18 cellular contexts compared by ENCODE assay signal in the genomic region with DNA sequence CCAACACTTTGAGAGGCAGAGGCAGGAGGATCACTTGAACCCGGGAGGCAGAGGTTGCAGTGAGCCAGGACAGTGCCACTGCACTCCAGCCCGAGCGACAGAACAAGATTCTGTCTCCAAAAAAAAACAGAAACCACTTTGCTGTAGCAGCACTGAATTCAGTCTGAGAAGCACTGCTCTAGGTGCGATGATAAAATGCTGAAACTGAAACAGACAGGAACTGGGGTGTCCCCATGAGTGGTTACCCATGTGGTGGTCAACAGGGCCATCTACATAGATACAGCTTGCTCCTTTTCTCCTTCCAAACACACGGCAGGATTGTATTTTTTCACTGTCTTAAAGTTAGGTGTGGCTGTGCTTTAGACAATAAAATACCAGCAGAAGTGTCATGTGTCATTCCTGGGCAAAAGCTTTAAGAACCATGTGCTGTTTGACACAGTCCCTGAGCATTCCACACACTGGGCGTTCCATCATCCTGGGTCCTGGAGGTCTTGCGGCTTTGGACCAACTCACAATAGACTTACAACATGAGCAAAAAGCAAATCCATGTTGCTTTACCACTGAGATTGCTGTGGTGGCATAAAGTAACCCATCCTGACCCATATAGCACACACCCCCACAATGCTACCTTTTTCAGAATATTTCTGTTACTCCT. TPM values are rescaled to one million over a fixed set of nuclear protein-coding genes. Genes with fewer than 3 reads are reported as not detected.
DNase-seq lines count a peak whose midpoint lies in the region; ATAC-seq and TF ChIP-seq lines count a peak whose summit lies in the region.
"Had no signal": no experiment of that assay in that cellular context is flagged by ENCODE, and none has a peak within 500 bp of the region (broad histone marks: within the 10 kb centered on the region; RNA-seq: fewer than 3 reads in every experiment).

No MANE protein-coding gene starts in this region.

- H3K4me1 Mint-ChIP-seq in central memory CD8-positive, alpha-beta T cell: peaks cover 14% of the 10 kb centered on the region
- H3K4me1 Mint-ChIP-seq in neural progenitor cell: peaks cover 60% of the 10 kb centered on the region
- no peaks in the 10 kb centered on the region for H3K4me1 Mint-ChIP-seq in activated CD8-positive, alpha-beta T cell treated with anti-CD3 and anti-CD28 coated beads, Interleukin-2, amount 10 ng/mL, durations not matched to agents 7 days and 5 days (ENCODE audit: low read depth)

- no peaks in the 10 kb centered on the region for H4K20me1 ChIP-seq in neural progenitor cell (ENCODE audit: low read depth)

- DNase-seq in AG10803 (ENCODE audit: low read depth) (peak; percentile 49), neural progenitor cell (ENCODE audit: low spot score) (no peak), left ventricle myocardium superior (no peak), prostate gland (ENCODE audit: low spot score) (no peak)
- DNase-seq in central memory CD8-positive, alpha-beta T cell (ENCODE audit: low spot score in 2 of 2): no peak
- DNase-seq in NK-92 treated with Interleukin-12 subunit alpha and Interleukin-12 subunit beta, amount 100 ng/mL, for 24 hours (lab: John Stamatoyannopoulos, UW): no peak
- DNase-seq in activated CD8-positive, alpha-beta T cell treated with anti-CD3 and anti-CD28 coated beads, Interleukin-2, amount 10 ng/mL, durations not matched to agents 7 days and 5 days: no peak
- DNase-seq: 8988T, Caco-2, H7, NCI-H1436 treated with DMSO at 0.1 percent for 48 hours, NCI-H2081 treated with DMSO at 0.1 percent for 48 hours, NCI-H2227 treated with DMSO at 0.1 percent for 48 hours, NCI-H524 treated with DMSO at 0.1 percent for 48 hours, SJCRH30 had no signal

- H3K4me3 Mint-ChIP-seq in central memory CD8-positive, alpha-beta T cell: no peak overlapping the region
- H3K4me3 Mint-ChIP-seq in neural progenitor cell: peak overlapping the region; percentile 0
- no peak overlapping the region for H3K4me3 Mint-ChIP-seq in activated CD8-positive, alpha-beta T cell treated with anti-CD3 and anti-CD28 coated beads, Interleukin-2, amount 10 ng/mL, durations not matched to agents 7 days and 5 days
- H3K4me3 Mint-ChIP-seq: CD14-positive monocyte had no signal

- H3K4me1 ChIP-seq in neural progenitor cell (peaks cover 31% of the 10 kb centered on the region), prostate gland (replicated peaks) (no peaks in the 10 kb centered on the region)
- H3K4me1 ChIP-seq: Caco-2, SJCRH30 had no signal

- H3F3A ChIP-seq in neural progenitor cell (ENCODE audit: low read depth): peaks cover 20% of the 10 kb centered on the region

- no peaks in the 10 kb centered on the region for H3K27me3 Mint-ChIP-seq in central memory CD8-positive, alpha-beta T cell
- peaks cover 36% of the 10 kb centered on the region for H3K27me3 Mint-ChIP-seq in neural progenitor cell (ENCODE audit: insufficient read depth, low read depth)
- peaks cover 9% of the 10 kb centered on the region for H3K27me3 Mint-ChIP-seq in activated CD8-positive, alpha-beta T cell treated with anti-CD3 and anti-CD28 coated beads, Interleukin-2, amount 10 ng/mL, durations not matched to agents 7 days and 5 days (ENCODE audit: low read depth)

- H2AFZ ChIP-seq in neural progenitor cell (replicated peaks): no peak overlapping the region

- TF ChIP-seq POLR2A in prostate gland (IDR thresholded peaks at IDR 0.05): no peak

- ATAC-seq in GM18909 (IDR thresholded peaks at IDR 0.05; ENCODE audit: poor library complexity, unreplicated experiment) (peak; percentile 56), left ventricle myocardium superior (no peak)
- ATAC-seq in central memory CD8-positive, alpha-beta T cell (replicated peaks; ENCODE audit: extremely low read depth, poor library complexity, severe bottlenecking): no peak
- ATAC-seq in activated CD8-positive, alpha-beta T cell treated with anti-CD3 and anti-CD28 coated beads, Interleukin-2, amount 10 ng/mL, durations not matched to agents 7 days and 5 days: no peak

- TF ChIP-seq CTCF in AG10803 (conservative IDR thresholded peaks at IDR 0.05; ENCODE audit: low read length): no peak
- TF ChIP-seq CTCF in neural progenitor cell (IDR thresholded peaks at IDR 0.05): no peak
- no peak for TF ChIP-seq CTCF in prostate gland (IDR thresholded peaks at IDR 0.05)

- intact Hi-C loops in left ventricle myocardium superior (cut with micrococcal nuclease): no loop called here
- intact Hi-C loops in prostate gland (cut with DNase I): no loop called here

- peak overlapping the region; percentile 33 for H3K27ac Mint-ChIP-seq in central memory CD8-positive, alpha-beta T cell (ENCODE audit: low read depth)
- H3K27ac Mint-ChIP-seq in neural progenitor cell: no peak overlapping the region
- no peak overlapping the region for H3K27ac Mint-ChIP-seq in activated CD8-positive, alpha-beta T cell treated with anti-CD3 and anti-CD28 coated beads, Interleukin-2, amount 10 ng/mL, durations not matched to agents 7 days and 5 days
- H3K27ac Mint-ChIP-seq: CD14-positive monocyte had no signal

- peaks cover 5% of the 10 kb centered on the region for H3K36me3 Mint-ChIP-seq in central memory CD8-positive, alpha-beta T cell (ENCODE audit: insufficient read depth)
- H3K36me3 Mint-ChIP-seq in neural progenitor cell: no peaks in the 10 kb centered on the region
- no peaks in the 10 kb centered on the region for H3K36me3 Mint-ChIP-seq in activated CD8-positive, alpha-beta T cell treated with anti-CD3 and anti-CD28 coated beads, Interleukin-2, amount 10 ng/mL, durations not matched to agents 7 days and 5 days (ENCODE audit: low read depth)

- POLR2A ChIA-PET in activated CD8-positive, alpha-beta T cell treated with anti-CD3 and anti-CD28 coated beads, Interleukin-2, amount 10 ng/mL, durations not matched to agents 7 days and 5 days (lab: Charles Lee): no interaction called here

- CTCF ChIA-PET in activated CD8-positive, alpha-beta T cell treated with anti-CD3 and anti-CD28 coated beads, Interleukin-2, amount 10 ng/mL, durations not matched to agents 7 days and 5 days (lab: Charles Lee): no interaction called here

- H3K4me3 ChIP-seq in AG10803 (ENCODE audit: low read length) (no peak overlapping the region), neural progenitor cell (no peak overlapping the region), prostate gland (no peak overlapping the region)
- H3K4me3 ChIP-seq: SJCRH30 had no signal

- H3K9me3 ChIP-seq in neural progenitor cell (ENCODE audit: low read depth) (no peaks in the 10 kb centered on the region), prostate gland (no peaks in the 10 kb centered on the region)
- H3K9me3 ChIP-seq: Caco-2, SJCRH30 had no signal

- H3K27me3 ChIP-seq in neural progenitor cell: no peaks in the 10 kb centered on the region
- no peaks in the 10 kb centered on the region for H3K27me3 ChIP-seq in prostate gland (replicated peaks; ENCODE audit: insufficient read depth)
- H3K27me3 ChIP-seq: SJCRH30 had no signal

- 81% methylated on average over 7 of the region's 7 CpGs for WGBS in prostate gland

- no peak overlapping the region for H3K27ac ChIP-seq in neural progenitor cell
- H3K27ac ChIP-seq in prostate gland: no peak overlapping the region
- H3K27ac ChIP-seq: RWPE1, SJCRH30 had no signal

- no peaks in the 10 kb centered on the region for H3K9me3 Mint-ChIP-seq in central memory CD8-positive, alpha-beta T cell
- peaks cover 7% of the 10 kb centered on the region for H3K9me3 Mint-ChIP-seq in neural progenitor cell
- H3K9me3 Mint-ChIP-seq in activated CD8-positive, alpha-beta T cell treated with anti-CD3 and anti-CD28 coated beads, Interleukin-2, amount 10 ng/mL, durations not matched to agents 7 days and 5 days (ENCODE audit: insufficient read depth): no peaks in the 10 kb centered on the region

- H3K36me3 ChIP-seq in neural progenitor cell: no peaks in the 10 kb centered on the region
- H3K36me3 ChIP-seq in prostate gland: no peaks in the 10 kb centered on the region
- H3K36me3 ChIP-seq: SJCRH30 had no signal

- no peak overlapping the region for H3K9ac ChIP-seq in neural progenitor cell

- no peaks in the 10 kb centered on the region for H3K79me2 ChIP-seq in neural progenitor cell (ENCODE audit: low read depth)

- H3K4me2 ChIP-seq in neural progenitor cell: no peak overlapping the region

RNA-seq across cellular contexts. Expression of a gene that starts 11.5 kb away (rescaled TPM):
- total RNA-seq in neural progenitor cell (ENCODE audit: low replicate concordance) (2.9 and 3.9 TPM in 2 replicates), left ventricle myocardium superior (51.2 TPM), prostate gland (100 to 1,000 TPM in 1 of 2 donors, 10 to 100 TPM in 1; 10.3 to 144 TPM)
- total RNA-seq in activated CD8-positive, alpha-beta T cell treated with anti-CD3 and anti-CD28 coated beads, Interleukin-2, amount 10 ng/mL, durations not matched to agents 7 days and 5 days: 1 to 10 TPM in 1 of 2 experiments, under 1 TPM in 1; 0.61 to 1.6 TPM
